ENCODE assay signal across 6 cellular contexts in genomic region chr1:149787688-149788451, GRCh38. TPM values are rescaled to one million over a fixed set of nuclear protein-coding genes. Genes with fewer than 3 reads are reported as not detected.
"Had no signal": no experiment of that assay in that cellular context is flagged by ENCODE, and none has a peak within 500 bp of the region (broad histone marks: within the 10 kb centered on the region; RNA-seq: fewer than 3 reads in every experiment).

No MANE protein-coding gene starts in this region.

RNA-seq across cellular contexts. Expression of gene FCGR1A, which starts 5.4 kb away (rescaled TPM):
- total RNA-seq: activated T-cell treated with anti-CD3 and anti-CD28 coated beads, Interleukin-2, amount 50 U/mL, for 4 hours; astrocyte; bronchial epithelial cell; endothelial cell of umbilical vein; myocyte; SJSA1 had no signal
